Comparison of ENCODE assay signal across 8 cellular contexts in the genomic region with DNA sequence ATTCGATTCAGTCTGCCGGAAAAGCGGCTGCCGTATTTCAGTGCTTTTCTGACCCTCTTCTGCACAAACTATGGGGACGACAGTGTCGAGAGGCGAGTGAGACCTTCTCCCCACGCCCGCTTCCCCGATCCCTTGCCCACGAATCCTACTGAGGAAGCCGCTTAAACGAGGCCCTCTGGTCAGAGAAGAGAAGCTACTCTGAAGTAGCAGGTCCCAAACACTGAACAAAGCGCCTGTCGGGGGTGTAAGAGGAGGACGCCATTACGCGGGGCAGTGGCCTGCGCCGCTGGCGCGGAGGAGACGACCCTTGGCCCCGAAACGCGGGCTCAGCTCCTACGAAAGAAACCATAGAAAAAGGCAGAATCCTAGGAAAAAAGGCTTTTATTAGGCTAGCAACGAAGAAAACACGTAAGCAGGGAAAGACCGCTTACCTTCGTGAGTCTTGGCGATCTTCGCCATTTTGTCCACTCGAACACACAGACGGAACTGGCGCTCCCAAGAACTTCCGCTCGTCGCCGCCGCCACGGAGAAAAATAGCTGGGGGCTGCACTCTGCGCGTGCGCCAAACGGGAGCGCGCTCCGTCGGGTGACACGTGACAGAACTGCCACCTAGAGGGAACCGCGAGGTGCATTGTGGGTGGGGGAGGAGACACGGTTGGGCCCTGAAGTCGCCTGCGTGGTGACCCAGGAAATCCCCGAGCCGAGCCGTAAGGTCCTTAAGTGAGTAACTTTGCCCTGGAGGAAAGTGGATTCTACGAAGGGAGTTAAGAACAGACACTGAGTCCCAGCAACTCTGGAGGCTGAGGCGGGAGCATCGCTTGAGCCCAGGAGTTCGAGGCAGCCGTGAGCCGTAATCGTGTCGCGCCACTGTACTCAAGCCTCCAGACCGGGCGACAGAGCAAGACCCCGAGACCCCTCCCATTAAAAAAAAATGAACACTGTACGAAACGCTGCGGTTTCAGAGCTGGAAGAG. TPM values are rescaled to one million over a fixed set of nuclear protein-coding genes. Genes with fewer than 3 reads are reported as not detected.
DNase-seq lines count a peak whose midpoint lies in the region; ATAC-seq and TF ChIP-seq lines count a peak whose summit lies in the region.

A gene with protein sequence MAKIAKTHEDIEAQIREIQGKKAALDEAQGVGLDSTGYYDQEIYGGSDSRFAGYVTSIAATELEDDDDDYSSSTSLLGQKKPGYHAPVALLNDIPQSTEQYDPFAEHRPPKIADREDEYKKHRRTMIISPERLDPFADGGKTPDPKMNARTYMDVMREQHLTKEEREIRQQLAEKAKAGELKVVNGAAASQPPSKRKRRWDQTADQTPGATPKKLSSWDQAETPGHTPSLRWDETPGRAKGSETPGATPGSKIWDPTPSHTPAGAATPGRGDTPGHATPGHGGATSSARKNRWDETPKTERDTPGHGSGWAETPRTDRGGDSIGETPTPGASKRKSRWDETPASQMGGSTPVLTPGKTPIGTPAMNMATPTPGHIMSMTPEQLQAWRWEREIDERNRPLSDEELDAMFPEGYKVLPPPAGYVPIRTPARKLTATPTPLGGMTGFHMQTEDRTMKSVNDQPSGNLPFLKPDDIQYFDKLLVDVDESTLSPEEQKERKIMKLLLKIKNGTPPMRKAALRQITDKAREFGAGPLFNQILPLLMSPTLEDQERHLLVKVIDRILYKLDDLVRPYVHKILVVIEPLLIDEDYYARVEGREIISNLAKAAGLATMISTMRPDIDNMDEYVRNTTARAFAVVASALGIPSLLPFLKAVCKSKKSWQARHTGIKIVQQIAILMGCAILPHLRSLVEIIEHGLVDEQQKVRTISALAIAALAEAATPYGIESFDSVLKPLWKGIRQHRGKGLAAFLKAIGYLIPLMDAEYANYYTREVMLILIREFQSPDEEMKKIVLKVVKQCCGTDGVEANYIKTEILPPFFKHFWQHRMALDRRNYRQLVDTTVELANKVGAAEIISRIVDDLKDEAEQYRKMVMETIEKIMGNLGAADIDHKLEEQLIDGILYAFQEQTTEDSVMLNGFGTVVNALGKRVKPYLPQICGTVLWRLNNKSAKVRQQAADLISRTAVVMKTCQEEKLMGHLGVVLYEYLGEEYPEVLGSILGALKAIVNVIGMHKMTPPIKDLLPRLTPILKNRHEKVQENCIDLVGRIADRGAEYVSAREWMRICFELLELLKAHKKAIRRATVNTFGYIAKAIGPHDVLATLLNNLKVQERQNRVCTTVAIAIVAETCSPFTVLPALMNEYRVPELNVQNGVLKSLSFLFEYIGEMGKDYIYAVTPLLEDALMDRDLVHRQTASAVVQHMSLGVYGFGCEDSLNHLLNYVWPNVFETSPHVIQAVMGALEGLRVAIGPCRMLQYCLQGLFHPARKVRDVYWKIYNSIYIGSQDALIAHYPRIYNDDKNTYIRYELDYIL (minus strand): TSS at position 488 of the 973 bp plus-strand sequence. CDS start 29 bp downstream, at position 459.

- no peaks in the 10 kb centered on the region for H3K27me3 ChIP-seq in ovary
- H3K27me3 ChIP-seq in thyroid gland: no peaks in the 10 kb centered on the region

- 0% methylated on average over 74 of the region's 74 CpGs for WGBS in ovary, 3 donors
- 0% methylated on average over 37 to 70 of the region's 74 CpGs for WGBS in thyroid gland, 2 donors

- TF ChIP-seq EP300 in ovary (IDR thresholded peaks at IDR 0.05): no peak

- ATAC-seq in HG02759 (IDR thresholded peaks at IDR 0.05; ENCODE audit: unreplicated experiment) (peak; percentile 95), Right ventricle myocardium inferior (peak; percentile 99)

- no peaks in the 10 kb centered on the region for H3K36me3 ChIP-seq in ovary
- H3K36me3 ChIP-seq in thyroid gland: no peaks in the 10 kb centered on the region

- TF ChIP-seq CTCF in GM12864 (IDR thresholded peaks at IDR 0.05; ENCODE audit: low read depth, low read length, missing control alignments) (no peak), ovary (IDR thresholded peaks at IDR 0.05) (peak in 1 of 3 donors; percentile 8), thyroid gland (IDR thresholded peaks at IDR 0.05) (peak in 1 of 6 experiments; percentile 32)

- DNase-seq in GM12864 (ENCODE audit: low read depth) (peak; percentile 97), NCI-H1417 (lab: John Stamatoyannopoulos, UW) (peak; percentile 95 to 98 (median 97)), SW 1271 (lab: John Stamatoyannopoulos, UW) (peak; percentile 95 to 96), Right ventricle myocardium inferior (ENCODE audit: missing footprints) (peak; percentile 99), ovary (peak; percentile 97 to 99 (median 98)), thyroid gland (peak; percentile 98)
- DNase-seq in activated naive CD8-positive, alpha-beta T cell treated with anti-CD3 and anti-CD28 coated beads, Interleukin-2, amount 50 U/mL, for 16 hours (ENCODE audit: low read depth, low spot score): peak; percentile 98

- H3K27ac ChIP-seq in ovary (peak within 1 kb of the TSS; percentile 84 to 92), thyroid gland (peak within 1 kb of the TSS; percentile 87 to 95 (median 91))

- TF ChIP-seq POLR2A in ovary (IDR thresholded peaks at IDR 0.05): peak; percentile 97
- TF ChIP-seq POLR2A in thyroid gland (IDR thresholded peaks at IDR 0.05): peak in 1 of 2 donors; percentile 95

- no peaks in the 10 kb centered on the region for H3K9me3 ChIP-seq in ovary
- no peaks in the 10 kb centered on the region for H3K9me3 ChIP-seq in thyroid gland

- peaks cover 15% of the 10 kb centered on the region for H3K4me1 ChIP-seq in ovary (ENCODE audit: insufficient read depth)
- H3K4me1 ChIP-seq in thyroid gland: peaks cover 26 to 39% of the 10 kb centered on the region in 2 donors

- intact Hi-C loops in Right ventricle myocardium inferior (cut with DNase I) (loop anchor here (1.0 to 5.0 kb wide), 2 partner anchors 18 to 82 kb away; partner anchors contain the start of genes COQ10B and MOB4), ovary (cut with DNase I) (loop anchor here in 3 of 4 donors (2.0 to 10.0 kb wide), 3 partner anchors 18 to 1622 kb away; partner anchors contain the start of genes COQ10B (in 1 of the 3) and HSPD1 (in 1 of the 3)), thyroid gland (cut with DNase I) (loop anchor here (10.0 kb wide), 1 partner anchor 80 kb away; the partner anchor contains the start of gene MOB4)

- H3K4me3 ChIP-seq in GM12864 (ENCODE audit: low read depth, low read length): peak within 1 kb of the TSS; percentile 67
- H3K4me3 ChIP-seq in ovary: peak within 1 kb of the TSS; percentile 78
- peak within 1 kb of the TSS; percentile 73 to 98 (median 95) for H3K4me3 ChIP-seq in thyroid gland (replicated peaks in 1 of 3)

RNA-seq across cellular contexts. Expression of the gene that starts here (rescaled TPM):
- total RNA-seq in Right ventricle myocardium inferior (126 TPM), ovary (100 to 1,000 TPM; 190 to 336 (median 245) TPM), thyroid gland (100 to 1,000 TPM; 297 to 948 (median 607) TPM)
- 100 to 1,000 TPM; 189 to 245 TPM for polyA plus RNA-seq in ovary

Comparison
In these comparisons a context has a peak if more than half of its experiments do, and no peak if none do; other contexts are left out.
1. Peak in every context shown above with its lines: DNase-seq, ATAC-seq, H3K4me3 ChIP-seq and H3K27ac ChIP-seq.